ENCODE assay signal across 18 cellular contexts in the genomic region with DNA sequence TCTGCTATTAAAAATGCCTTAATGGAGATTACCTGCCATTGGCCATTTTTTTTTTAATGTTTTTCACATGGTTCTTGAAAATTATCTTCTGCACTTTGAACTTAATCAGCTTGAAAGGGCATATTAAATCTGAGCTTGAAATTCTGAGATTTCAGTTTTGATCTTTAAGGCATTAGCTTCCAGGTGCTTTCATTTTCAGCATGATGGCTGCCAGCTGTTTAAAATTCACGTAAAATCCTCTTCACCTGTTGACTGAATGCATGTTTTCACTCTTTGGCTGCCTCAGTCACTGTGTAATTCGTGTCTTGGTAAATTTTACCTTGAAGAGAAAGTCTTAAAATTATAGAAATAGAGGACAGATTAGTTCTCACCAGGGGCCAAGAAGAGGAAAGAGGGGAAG.
"Had no signal": no experiment of that assay in that cellular context is flagged by ENCODE, and none has a peak within 500 bp of the region (broad histone marks: within the 10 kb centered on the region; RNA-seq: fewer than 3 reads in every experiment).

No MANE protein-coding gene starts in this region.

- H3K27me3 ChIP-seq: brain microvascular endothelial cell, esophagus squamous epithelium, neutrophil had no signal

- H3K4me3 ChIP-seq: esophagus squamous epithelium, thoracic aorta had no signal

- H3K36me3 ChIP-seq: brain microvascular endothelial cell, neutrophil, thoracic aorta had no signal

- H3K9me3 ChIP-seq: esophagus squamous epithelium, neutrophil, thoracic aorta had no signal

- H2AFZ ChIP-seq: parathyroid adenoma had no signal

- H3K27ac ChIP-seq: brain microvascular endothelial cell, esophagus squamous epithelium, neutrophil, parathyroid adenoma, thoracic aorta had no signal

- FAIRE-seq: endothelial cell of umbilical vein had no signal

- ATAC-seq: natural killer cell; stimulated activated effector memory CD8-positive, alpha-beta T cell treated with anti-CD3 and anti-CD28 coated beads, Interleukin-12 subunit alpha, Interleukin-12 subunit beta, amount 100 ng/mL, for 72 hours had no signal

- H3K9ac ChIP-seq: parathyroid adenoma had no signal

- DNase-seq: activated CD4-positive, alpha-beta T cell treated with anti-CD3 and anti-CD28 coated beads, Interleukin-2, amount 50 U/mL, for 1 hour; activated CD8-positive, alpha-beta memory T cell treated with anti-CD3 and anti-CD28 coated beads for 24 hours; activated naive CD4-positive, alpha-beta T cell; anterior cingulate cortex; brain microvascular endothelial cell; cortex of kidney; effector CD4-positive, alpha-beta T cell; esophagus squamous epithelium; kidney glomerular epithelial cell; mesenchymal stem cell; natural killer cell; stimulated activated CD4-positive, alpha-beta T cell treated with anti-CD3 and anti-CD28 coated beads, Interleukin-12 subunit alpha, Interleukin-12 subunit beta, amount 100 ng/mL, for 4 hours; stimulated activated CD4-positive, alpha-beta T cell treated with anti-CD3 and anti-CD28 coated beads, Interleukin-2, amount 100 ng/mL, for 24 hours had no signal
